8 cellular contexts compared by ENCODE assay signal in the genomic region with DNA sequence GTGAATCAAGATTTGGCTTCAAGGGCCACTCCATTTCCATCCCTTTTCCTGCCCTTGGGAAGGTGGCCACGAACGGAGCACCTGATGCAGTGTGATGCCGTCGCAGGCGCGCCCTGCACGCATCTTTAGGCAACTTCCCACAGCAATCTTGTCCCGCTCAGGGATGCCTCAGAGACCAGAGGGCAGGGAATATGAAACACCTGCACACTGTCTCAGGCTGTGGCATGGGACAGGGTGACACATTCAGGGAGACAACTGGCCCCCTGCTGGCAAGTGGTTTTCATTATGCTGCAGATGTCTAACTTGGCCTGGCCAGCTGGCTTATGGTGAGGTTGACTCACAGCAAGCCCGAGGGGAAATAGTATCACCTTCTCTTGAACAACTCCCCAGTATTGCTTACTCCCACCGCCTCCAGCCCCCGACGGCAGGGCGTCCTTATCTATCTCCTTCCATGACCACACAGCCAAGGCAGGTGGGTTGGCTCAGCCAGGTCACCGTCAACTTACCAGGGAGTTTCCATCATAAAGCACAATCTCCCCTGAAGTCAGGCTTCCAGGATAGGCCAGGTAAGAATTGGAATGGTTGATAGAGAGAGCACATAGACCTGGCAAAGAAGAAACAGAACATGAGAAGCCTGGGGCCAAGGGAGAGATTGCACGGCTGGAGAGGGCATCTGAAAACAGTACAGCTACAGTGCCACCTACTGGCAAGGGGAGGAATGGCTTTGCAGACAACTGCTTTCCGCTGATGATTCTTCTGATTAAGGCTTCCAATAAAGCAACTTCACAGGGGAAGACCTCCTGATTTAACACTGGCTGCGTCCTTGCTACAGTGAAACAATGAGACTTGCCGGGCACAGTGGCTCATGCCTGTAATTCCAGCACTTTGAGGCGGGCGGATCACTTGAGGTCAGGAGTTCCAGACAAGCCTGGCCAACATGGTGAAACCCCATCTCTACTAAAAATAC.
DNase-seq lines count a peak whose midpoint lies in the region; ATAC-seq and TF ChIP-seq lines count a peak whose summit lies in the region.

No MANE protein-coding gene starts in this region.

- peak; percentile 62 for ATAC-seq in HG02759 (IDR thresholded peaks at IDR 0.05; ENCODE audit: unreplicated experiment)

- no peaks in the 10 kb centered on the region for H3K36me3 ChIP-seq in WERI-Rb-1

- TF ChIP-seq CTCF in WERI-Rb-1 (IDR thresholded peaks at IDR 0.05; ENCODE audit: low read depth, low read length): peak; percentile 100

- H3K27me3 ChIP-seq in WERI-Rb-1 (ENCODE audit: insufficient read depth, low read depth, severe bottlenecking): no peaks in the 10 kb centered on the region

- H3K27ac ChIP-seq in WERI-Rb-1: peak overlapping the region; percentile 50

- DNase-seq in EL: peak; percentile 89
- DNase-seq in NCI-H2196 treated with DMSO at 0.1 percent for 48 hours (lab: John Stamatoyannopoulos, UW; ENCODE audit: unreplicated experiment): peak; percentile 76
- DNase-seq in WERI-Rb-1: peak; percentile 87
- DNase-seq in T47D (ENCODE audit: low read depth in 1 of 2, low spot score in 1 of 2): peak; percentile 53 to 92
- DNase-seq in islet precursor cell: peak; percentile 91
- DNase-seq in stimulated activated CD4-positive, alpha-beta T cell treated with anti-CD3 and anti-CD28 coated beads, Interleukin-2, amount 100 ng/mL, for 24 hours: peak; percentile 86
- DNase-seq in middle frontal gyrus (ENCODE audit: extremely low spot score, low spot score): no peak

- no peak overlapping the region for H3K4me3 ChIP-seq in WERI-Rb-1 (ENCODE audit: low read depth, low read length)

- in situ Hi-C loops in T47D (cut with HindIII; ENCODE audit: low pct_unique_long_range_greater_than_20kb, low sequenced_read_pairs): no loop called here

- no peaks in the 10 kb centered on the region for H3K9me3 ChIP-seq in WERI-Rb-1 (ENCODE audit: severe bottlenecking)
